ENCODE assay signal across 1 cellular context in the genomic region with DNA sequence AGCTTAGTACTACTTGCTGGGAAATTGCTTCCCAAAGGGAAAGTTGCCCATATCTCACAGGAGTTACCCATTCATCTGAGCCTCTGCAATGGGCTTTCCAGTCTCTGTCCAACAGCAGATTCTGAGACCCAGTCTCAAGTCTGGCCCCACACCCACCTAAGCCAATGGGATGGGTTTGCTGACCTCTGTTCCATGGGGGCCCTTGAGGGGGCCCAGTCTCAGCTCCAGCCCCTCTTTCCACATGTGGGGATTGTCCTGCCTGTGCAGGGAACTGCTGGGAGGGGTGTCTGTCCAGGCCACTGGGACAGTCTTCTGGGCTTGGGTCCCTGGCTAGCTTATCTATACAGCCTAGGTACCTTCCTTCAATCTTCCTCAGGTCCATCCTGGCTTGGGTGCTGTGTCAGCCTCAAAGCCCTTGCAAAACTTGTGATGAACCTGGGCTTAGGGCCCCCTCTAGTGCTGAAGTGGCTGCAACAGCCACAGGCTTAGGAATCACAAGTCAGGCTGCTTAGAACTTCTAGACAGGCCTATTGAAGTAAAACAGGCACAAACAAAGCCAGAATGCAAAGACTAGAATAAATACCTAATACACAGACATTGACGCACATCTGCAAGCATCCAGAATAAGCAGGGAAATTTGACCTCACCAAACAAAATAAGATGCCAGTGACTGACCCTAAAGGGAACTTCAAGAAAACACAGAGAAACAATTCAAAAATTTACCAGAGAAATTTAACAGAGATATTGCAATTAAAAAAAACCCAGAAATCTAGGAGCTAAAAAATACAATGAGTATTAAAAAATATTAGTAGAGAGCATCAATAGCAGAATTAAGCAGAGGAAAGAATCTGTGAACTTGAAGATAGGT.
A peak's percentile ranks its signal among the peaks of the same experiment; 100 is the strongest.
TF ChIP-seq lines count a peak whose summit lies in the region.

No MANE protein-coding gene starts in this region.

TF ChIP-seq in K562, 482 proteins besides CTCF, POLR2A, EP300 and RAD21 (continued from another document and continues in another):
- TF ChIP-seq, protein P1, sequence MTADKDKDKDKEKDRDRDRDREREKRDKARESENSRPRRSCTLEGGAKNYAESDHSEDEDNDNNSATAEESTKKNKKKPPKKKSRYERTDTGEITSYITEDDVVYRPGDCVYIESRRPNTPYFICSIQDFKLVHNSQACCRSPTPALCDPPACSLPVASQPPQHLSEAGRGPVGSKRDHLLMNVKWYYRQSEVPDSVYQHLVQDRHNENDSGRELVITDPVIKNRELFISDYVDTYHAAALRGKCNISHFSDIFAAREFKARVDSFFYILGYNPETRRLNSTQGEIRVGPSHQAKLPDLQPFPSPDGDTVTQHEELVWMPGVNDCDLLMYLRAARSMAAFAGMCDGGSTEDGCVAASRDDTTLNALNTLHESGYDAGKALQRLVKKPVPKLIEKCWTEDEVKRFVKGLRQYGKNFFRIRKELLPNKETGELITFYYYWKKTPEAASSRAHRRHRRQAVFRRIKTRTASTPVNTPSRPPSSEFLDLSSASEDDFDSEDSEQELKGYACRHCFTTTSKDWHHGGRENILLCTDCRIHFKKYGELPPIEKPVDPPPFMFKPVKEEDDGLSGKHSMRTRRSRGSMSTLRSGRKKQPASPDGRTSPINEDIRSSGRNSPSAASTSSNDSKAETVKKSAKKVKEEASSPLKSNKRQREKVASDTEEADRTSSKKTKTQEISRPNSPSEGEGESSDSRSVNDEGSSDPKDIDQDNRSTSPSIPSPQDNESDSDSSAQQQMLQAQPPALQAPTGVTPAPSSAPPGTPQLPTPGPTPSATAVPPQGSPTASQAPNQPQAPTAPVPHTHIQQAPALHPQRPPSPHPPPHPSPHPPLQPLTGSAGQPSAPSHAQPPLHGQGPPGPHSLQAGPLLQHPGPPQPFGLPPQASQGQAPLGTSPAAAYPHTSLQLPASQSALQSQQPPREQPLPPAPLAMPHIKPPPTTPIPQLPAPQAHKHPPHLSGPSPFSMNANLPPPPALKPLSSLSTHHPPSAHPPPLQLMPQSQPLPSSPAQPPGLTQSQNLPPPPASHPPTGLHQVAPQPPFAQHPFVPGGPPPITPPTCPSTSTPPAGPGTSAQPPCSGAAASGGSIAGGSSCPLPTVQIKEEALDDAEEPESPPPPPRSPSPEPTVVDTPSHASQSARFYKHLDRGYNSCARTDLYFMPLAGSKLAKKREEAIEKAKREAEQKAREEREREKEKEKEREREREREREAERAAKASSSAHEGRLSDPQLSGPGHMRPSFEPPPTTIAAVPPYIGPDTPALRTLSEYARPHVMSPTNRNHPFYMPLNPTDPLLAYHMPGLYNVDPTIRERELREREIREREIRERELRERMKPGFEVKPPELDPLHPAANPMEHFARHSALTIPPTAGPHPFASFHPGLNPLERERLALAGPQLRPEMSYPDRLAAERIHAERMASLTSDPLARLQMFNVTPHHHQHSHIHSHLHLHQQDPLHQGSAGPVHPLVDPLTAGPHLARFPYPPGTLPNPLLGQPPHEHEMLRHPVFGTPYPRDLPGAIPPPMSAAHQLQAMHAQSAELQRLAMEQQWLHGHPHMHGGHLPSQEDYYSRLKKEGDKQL (CRISPR knock-in tag; IDR thresholded peaks at IDR 0.05; ENCODE audit: borderline replicate concordance) = no peak
- TF ChIP-seq, protein P2, sequence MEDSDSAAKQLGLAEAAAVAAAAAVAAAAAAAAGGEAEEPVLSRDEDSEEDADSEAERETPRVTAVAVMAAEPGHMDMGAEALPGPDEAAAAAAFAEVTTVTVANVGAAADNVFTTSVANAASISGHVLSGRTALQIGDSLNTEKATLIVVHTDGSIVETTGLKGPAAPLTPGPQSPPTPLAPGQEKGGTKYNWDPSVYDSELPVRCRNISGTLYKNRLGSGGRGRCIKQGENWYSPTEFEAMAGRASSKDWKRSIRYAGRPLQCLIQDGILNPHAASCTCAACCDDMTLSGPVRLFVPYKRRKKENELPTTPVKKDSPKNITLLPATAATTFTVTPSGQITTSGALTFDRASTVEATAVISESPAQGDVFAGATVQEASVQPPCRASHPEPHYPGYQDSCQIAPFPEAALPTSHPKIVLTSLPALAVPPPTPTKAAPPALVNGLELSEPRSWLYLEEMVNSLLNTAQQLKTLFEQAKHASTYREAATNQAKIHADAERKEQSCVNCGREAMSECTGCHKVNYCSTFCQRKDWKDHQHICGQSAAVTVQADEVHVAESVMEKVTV (CRISPR knock-in tag; IDR thresholded peaks at IDR 0.05) = peak; percentile 45; the same call in 1 of the 2 replicates
- 0 out of 2 replicates have a peak, but pooled peaks have one; percentile 35 for TF ChIP-seq ELF2 (CRISPR knock-in tag; IDR thresholded peaks at IDR 0.05)
- TF ChIP-seq ZNF316 (IDR thresholded peaks at IDR 0.05) = 0 out of 2 replicates have a peak, but pooled peaks have one; percentile 29
- 0 out of 2 replicates have a peak, but pooled peaks have one; percentile 20 for TF ChIP-seq CREM (IDR thresholded peaks at IDR 0.05; ENCODE audit: low read depth)
- peak; percentile 27; the same call in 1 of the 2 replicates for TF ChIP-seq MTA3 (IDR thresholded peaks at IDR 0.05; ENCODE audit: borderline replicate concordance)
- TF ChIP-seq CEBPB (tag; IDR thresholded peaks at IDR 0.05) = peak; percentile 61
- no peak for TF ChIP-seq SMARCE1 (IDR thresholded peaks at IDR 0.05)
- TF ChIP-seq NFIX (CRISPR knock-in tag; IDR thresholded peaks at IDR 0.05; ENCODE audit: low read depth) = no peak
- TF ChIP-seq CC2D1A (IDR thresholded peaks at IDR 0.05) = peak; percentile 59; the same call in 1 of the 2 replicates
- 0 out of 2 replicates have a peak, but pooled peaks have one; percentile 36 for TF ChIP-seq MAFK (IDR thresholded peaks at IDR 0.05; ENCODE audit: low read length)
- TF ChIP-seq MAZ (CRISPR knock-in tag; conservative IDR thresholded peaks at IDR 0.05 in 1 of 2, IDR thresholded peaks at IDR 0.05 in 1 of 2) = peak in 1 of 2 experiments; percentile 62; a peak in 1 of 4 replicates
- no peak for TF ChIP-seq MAFF (IDR thresholded peaks at IDR 0.05; ENCODE audit: low read length)
- peak; percentile 49 for TF ChIP-seq JUND (IDR thresholded peaks at IDR 0.05; ENCODE audit: borderline replicate concordance, low read depth, low read length)
- no peak; the same call in 2 of the 3 replicates for TF ChIP-seq JUND (tag; IDR thresholded peaks at IDR 0.05; ENCODE audit: borderline replicate concordance, low read depth, low read length)
- TF ChIP-seq ZNF354B (CRISPR knock-in tag; IDR thresholded peaks at IDR 0.05) = no peak
- peak; percentile 37 for TF ChIP-seq BRD9 (IDR thresholded peaks at IDR 0.05; ENCODE audit: low read depth, partially characterized antibody)
- TF ChIP-seq, protein P3, sequence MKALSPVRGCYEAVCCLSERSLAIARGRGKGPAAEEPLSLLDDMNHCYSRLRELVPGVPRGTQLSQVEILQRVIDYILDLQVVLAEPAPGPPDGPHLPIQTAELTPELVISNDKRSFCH (CRISPR knock-in tag; IDR thresholded peaks at IDR 0.05) = no peak
- TF ChIP-seq, protein P3 (tag; IDR thresholded peaks at IDR 0.05) = no peak
- TF ChIP-seq EHMT2 (IDR thresholded peaks at IDR 0.05) = no peak
- TF ChIP-seq, protein P4, sequence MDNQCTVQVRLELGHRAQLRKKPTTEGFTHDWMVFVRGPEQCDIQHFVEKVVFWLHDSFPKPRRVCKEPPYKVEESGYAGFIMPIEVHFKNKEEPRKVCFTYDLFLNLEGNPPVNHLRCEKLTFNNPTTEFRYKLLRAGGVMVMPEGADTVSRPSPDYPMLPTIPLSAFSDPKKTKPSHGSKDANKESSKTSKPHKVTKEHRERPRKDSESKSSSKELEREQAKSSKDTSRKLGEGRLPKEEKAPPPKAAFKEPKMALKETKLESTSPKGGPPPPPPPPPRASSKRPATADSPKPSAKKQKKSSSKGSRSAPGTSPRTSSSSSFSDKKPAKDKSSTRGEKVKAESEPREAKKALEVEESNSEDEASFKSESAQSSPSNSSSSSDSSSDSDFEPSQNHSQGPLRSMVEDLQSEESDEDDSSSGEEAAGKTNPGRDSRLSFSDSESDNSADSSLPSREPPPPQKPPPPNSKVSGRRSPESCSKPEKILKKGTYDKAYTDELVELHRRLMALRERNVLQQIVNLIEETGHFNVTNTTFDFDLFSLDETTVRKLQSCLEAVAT (IDR thresholded peaks at IDR 0.05) = 0 out of 4 replicates have a peak, but pooled peaks of 1 of the 2 experiments have one; percentile 25
- 0 out of 2 replicates have a peak, but pooled peaks have one; percentile 18 for TF ChIP-seq MAFG (tag; conservative IDR thresholded peaks at IDR 0.05)
- no peak for TF ChIP-seq ETS2 (tag; IDR thresholded peaks at IDR 0.05; ENCODE audit: borderline replicate concordance, poor library complexity, severe bottlenecking)
- no peak for TF ChIP-seq FOS (IDR thresholded peaks at IDR 0.05; ENCODE audit: extremely low read depth, insufficient read length)
- no peak for TF ChIP-seq STAG1 (CRISPR knock-in tag; IDR thresholded peaks at IDR 0.05; ENCODE audit: borderline replicate concordance)
- TF ChIP-seq, protein P5, sequence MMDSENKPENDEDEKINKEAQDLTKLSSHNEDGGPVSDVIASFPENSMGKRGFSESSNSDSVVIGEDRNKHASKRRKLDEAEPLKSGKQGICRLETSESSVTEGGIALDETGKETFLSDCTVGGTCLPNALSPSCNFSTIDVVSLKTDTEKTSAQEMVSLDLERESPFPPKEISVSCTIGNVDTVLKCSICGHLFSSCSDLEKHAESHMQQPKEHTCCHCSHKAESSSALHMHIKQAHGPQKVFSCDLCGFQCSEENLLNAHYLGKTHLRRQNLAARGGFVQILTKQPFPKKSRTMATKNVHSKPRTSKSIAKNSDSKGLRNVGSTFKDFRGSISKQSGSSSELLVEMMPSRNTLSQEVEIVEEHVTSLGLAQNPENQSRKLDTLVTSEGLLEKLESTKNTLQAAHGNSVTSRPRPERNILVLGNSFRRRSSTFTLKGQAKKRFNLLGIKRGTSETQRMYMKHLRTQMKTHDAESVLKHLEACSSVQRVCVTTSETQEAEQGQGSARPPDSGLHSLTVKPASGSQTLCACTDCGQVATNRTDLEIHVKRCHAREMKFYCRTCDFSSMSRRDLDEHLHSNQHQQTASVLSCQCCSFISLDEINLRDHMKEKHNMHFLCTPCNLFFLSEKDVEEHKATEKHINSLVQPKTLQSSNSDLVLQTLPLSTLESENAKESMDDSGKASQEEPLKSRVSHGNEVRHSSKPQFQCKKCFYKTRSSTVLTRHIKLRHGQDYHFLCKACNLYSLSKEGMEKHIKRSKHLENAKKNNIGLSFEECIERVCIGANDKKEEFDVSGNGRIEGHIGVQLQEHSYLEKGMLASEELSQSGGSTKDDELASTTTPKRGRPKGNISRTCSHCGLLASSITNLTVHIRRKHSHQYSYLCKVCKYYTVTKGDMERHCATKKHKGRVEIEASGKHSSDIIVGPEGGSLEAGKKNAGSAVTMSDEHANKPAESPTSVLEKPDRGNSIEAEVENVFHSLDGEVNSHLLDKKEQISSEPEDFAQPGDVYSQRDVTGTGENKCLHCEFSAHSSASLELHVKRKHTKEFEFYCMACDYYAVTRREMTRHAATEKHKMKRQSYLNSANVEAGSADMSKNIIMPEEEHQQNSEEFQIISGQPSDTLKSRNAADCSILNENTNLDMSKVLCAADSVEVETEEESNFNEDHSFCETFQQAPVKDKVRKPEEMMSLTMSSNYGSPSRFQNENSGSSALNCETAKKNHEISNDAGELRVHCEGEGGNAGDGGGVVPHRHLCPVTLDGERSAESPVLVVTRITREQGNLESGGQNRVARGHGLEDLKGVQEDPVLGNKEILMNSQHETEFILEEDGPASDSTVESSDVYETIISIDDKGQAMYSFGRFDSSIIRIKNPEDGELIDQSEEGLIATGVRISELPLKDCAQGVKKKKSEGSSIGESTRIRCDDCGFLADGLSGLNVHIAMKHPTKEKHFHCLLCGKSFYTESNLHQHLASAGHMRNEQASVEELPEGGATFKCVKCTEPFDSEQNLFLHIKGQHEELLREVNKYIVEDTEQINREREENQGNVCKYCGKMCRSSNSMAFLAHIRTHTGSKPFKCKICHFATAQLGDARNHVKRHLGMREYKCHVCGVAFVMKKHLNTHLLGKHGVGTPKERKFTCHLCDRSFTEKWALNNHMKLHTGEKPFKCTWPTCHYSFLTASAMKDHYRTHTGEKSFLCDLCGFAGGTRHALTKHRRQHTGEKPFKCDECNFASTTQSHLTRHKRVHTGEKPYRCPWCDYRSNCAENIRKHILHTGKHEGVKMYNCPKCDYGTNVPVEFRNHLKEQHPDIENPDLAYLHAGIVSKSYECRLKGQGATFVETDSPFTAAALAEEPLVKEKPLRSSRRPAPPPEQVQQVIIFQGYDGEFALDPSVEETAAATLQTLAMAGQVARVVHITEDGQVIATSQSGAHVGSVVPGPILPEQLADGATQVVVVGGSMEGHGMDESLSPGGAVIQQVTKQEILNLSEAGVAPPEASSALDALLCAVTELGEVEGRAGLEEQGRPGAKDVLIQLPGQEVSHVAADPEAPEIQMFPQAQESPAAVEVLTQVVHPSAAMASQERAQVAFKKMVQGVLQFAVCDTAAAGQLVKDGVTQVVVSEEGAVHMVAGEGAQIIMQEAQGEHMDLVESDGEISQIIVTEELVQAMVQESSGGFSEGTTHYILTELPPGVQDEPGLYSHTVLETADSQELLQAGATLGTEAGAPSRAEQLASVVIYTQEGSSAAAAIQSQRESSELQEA (IDR thresholded peaks at IDR 0.05; ENCODE audit: low read depth) = no peak
- no peak for TF ChIP-seq KDM1A (IDR thresholded peaks at IDR 0.05)
- TF ChIP-seq, protein P6, sequence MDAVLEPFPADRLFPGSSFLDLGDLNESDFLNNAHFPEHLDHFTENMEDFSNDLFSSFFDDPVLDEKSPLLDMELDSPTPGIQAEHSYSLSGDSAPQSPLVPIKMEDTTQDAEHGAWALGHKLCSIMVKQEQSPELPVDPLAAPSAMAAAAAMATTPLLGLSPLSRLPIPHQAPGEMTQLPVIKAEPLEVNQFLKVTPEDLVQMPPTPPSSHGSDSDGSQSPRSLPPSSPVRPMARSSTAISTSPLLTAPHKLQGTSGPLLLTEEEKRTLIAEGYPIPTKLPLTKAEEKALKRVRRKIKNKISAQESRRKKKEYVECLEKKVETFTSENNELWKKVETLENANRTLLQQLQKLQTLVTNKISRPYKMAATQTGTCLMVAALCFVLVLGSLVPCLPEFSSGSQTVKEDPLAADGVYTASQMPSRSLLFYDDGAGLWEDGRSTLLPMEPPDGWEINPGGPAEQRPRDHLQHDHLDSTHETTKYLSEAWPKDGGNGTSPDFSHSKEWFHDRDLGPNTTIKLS (IDR thresholded peaks at IDR 0.05; ENCODE audit: borderline replicate concordance, low read depth) = 0 out of 2 replicates have a peak, but pooled peaks have one; percentile 29
- no peak for TF ChIP-seq ZNF224 (CRISPR knock-in tag; IDR thresholded peaks at IDR 0.05)
- TF ChIP-seq XRCC5 (IDR thresholded peaks at IDR 0.05; ENCODE audit: low read depth, low read length) = 0 out of 2 replicates have a peak, but pooled peaks have one; percentile 44
- TF ChIP-seq ATF7 (IDR thresholded peaks at IDR 0.05) = peak; percentile 30; the same call in 1 of the 2 replicates
- no peak for TF ChIP-seq TAF7 (tag; IDR thresholded peaks at IDR 0.05)
- peak; percentile 64; the same call in 1 of the 2 replicates for TF ChIP-seq RB1 (IDR thresholded peaks at IDR 0.05; ENCODE audit: low read depth)
- TF ChIP-seq NRF1 (conservative IDR thresholded peaks at IDR 0.05 in 1 of 2, IDR thresholded peaks at IDR 0.05 in 1 of 2) = 0 out of 4 replicates have a peak, but pooled peaks of 1 of the 2 experiments have one; percentile 6
- no peak for TF ChIP-seq FOXJ2 (tag; IDR thresholded peaks at IDR 0.05)
- TF ChIP-seq, protein P7, sequence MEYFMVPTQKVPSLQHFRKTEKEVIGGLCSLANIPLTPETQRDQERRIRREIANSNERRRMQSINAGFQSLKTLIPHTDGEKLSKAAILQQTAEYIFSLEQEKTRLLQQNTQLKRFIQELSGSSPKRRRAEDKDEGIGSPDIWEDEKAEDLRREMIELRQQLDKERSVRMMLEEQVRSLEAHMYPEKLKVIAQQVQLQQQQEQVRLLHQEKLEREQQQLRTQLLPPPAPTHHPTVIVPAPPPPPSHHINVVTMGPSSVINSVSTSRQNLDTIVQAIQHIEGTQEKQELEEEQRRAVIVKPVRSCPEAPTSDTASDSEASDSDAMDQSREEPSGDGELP (CRISPR knock-in tag; IDR thresholded peaks at IDR 0.05; ENCODE audit: borderline replicate concordance) = peak; percentile 22; the same call in 1 of the 2 replicates
- TF ChIP-seq ZNF197 (CRISPR knock-in tag; IDR thresholded peaks at IDR 0.05; ENCODE audit: low read depth) = no peak
